In the genomic region with DNA sequence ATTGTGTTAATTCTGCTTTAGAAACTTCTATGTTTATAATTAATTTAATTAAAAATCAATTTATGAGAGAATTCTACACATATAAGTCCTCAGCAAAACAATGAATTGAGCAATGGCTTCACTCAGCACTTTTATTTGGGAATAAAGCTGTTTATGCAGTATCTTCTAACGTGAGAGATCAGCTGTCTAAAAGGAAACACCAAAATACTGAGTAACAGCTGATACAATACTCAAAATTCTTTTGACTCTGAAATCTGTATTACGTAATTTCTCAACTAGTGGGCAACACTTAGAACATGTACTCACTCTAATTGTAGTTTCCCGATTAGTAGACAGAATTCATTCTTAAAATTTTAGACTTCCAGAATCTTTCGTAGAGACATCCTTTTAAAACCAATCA, we compare ENCODE assay signal across 13 cellular contexts. TPM values are rescaled to one million over a fixed set of nuclear protein-coding genes. Genes with fewer than 3 reads are reported as not detected.
DNase-seq lines count a peak whose midpoint lies in the region; ATAC-seq and TF ChIP-seq lines count a peak whose summit lies in the region.
"Had no signal": no experiment of that assay in that cellular context is flagged by ENCODE, and none has a peak within 500 bp of the region (broad histone marks: within the 10 kb centered on the region; RNA-seq: fewer than 3 reads in every experiment).

No MANE protein-coding gene starts in this region.

- no peaks in the 10 kb centered on the region for H3K9me3 ChIP-seq in cardiac muscle cell (ENCODE audit: low read depth)
- no peaks in the 10 kb centered on the region for H3K9me3 ChIP-seq in SJCRH30 (replicated peaks)
- no peaks in the 10 kb centered on the region for H3K9me3 ChIP-seq in upper lobe of right lung
- H3K9me3 ChIP-seq: upper lobe of left lung had no signal

- peak in 1 of 2 donors; percentile 73 for DNase-seq in cardiac muscle cell (ENCODE audit: low read depth in 1 of 2, low spot score in 1 of 2)
- DNase-seq in cardiac septum (ENCODE audit: low spot score): no peak
- peak in 1 of 2 experiments; percentile 65 for DNase-seq in SJCRH30
- no peak for DNase-seq in glutamatergic neuron
- DNase-seq in upper lobe of right lung: no peak
- DNase-seq in DMS 273 (lab: John Stamatoyannopoulos, UW; ENCODE audit: unreplicated experiment): no peak
- DNase-seq in foreskin melanocyte: no peak
- DNase-seq: ACHN; activated naive CD4-positive, alpha-beta T cell treated with anti-CD3 and anti-CD28 coated beads for 36 hours; naive thymus-derived CD8-positive, alpha-beta T cell; stimulated activated CD4-positive, alpha-beta T cell treated with anti-CD3 and anti-CD28 coated beads, Interleukin-2, amount 100 ng/mL, for 48 hours; upper lobe of left lung had no signal

- peak overlapping the region; percentile 77 for H3K27ac ChIP-seq in cardiac muscle cell
- peak overlapping the region; percentile 99 for H3K27ac ChIP-seq in SJCRH30
- no peak overlapping the region for H3K27ac ChIP-seq in upper lobe of right lung
- H3K27ac ChIP-seq: upper lobe of left lung had no signal

- peak overlapping the region; percentile 52 for H3K27ac Mint-ChIP-seq in glutamatergic neuron (ENCODE audit: unreplicated experiment)
- H3K27ac Mint-ChIP-seq: activated naive CD4-positive, alpha-beta T cell treated with anti-CD3 and anti-CD28 coated beads for 36 hours had no signal

- peaks cover 23% of the 10 kb centered on the region for H3K4me1 Mint-ChIP-seq in glutamatergic neuron (ENCODE audit: low read depth, unreplicated experiment)

- no peaks in the 10 kb centered on the region for H3K27me3 ChIP-seq in cardiac muscle cell
- H3K27me3 ChIP-seq in SJCRH30: no peaks in the 10 kb centered on the region
- no peaks in the 10 kb centered on the region for H3K27me3 ChIP-seq in upper lobe of right lung
- H3K27me3 ChIP-seq: upper lobe of left lung had no signal

- peak; percentile 63 for ATAC-seq in upper lobe of right lung
- no peak for ATAC-seq in GM21390 (IDR thresholded peaks at IDR 0.05; ENCODE audit: unreplicated experiment)

- no peaks in the 10 kb centered on the region for H3K9me3 Mint-ChIP-seq in glutamatergic neuron (ENCODE audit: unreplicated experiment)
- H3K9me3 Mint-ChIP-seq: activated naive CD4-positive, alpha-beta T cell treated with anti-CD3 and anti-CD28 coated beads for 36 hours; naive thymus-derived CD8-positive, alpha-beta T cell had no signal

- no peak for TF ChIP-seq CTCF in cardiac muscle cell (IDR thresholded peaks at IDR 0.05; ENCODE audit: low read depth, low read length)
- TF ChIP-seq CTCF in glutamatergic neuron (IDR thresholded peaks at IDR 0.05; ENCODE audit: partially characterized antibody, unreplicated experiment): no peak
- TF ChIP-seq CTCF in upper lobe of right lung (IDR thresholded peaks at IDR 0.05): no peak

- H3K4me3 ChIP-seq in cardiac muscle cell: no peak overlapping the region
- H3K4me3 ChIP-seq in SJCRH30: no peak overlapping the region
- H3K4me3 ChIP-seq in upper lobe of right lung: no peak overlapping the region
- H3K4me3 ChIP-seq: upper lobe of left lung had no signal

- H3K4me1 ChIP-seq in cardiac muscle cell (ENCODE audit: low read depth) (peaks cover 34% of the 10 kb centered on the region), SJCRH30 (peaks cover 34% of the 10 kb centered on the region), upper lobe of right lung (peaks cover 21% of the 10 kb centered on the region)

- intact Hi-C loops in cardiac septum (cut with DNase I): no loop called here
- intact Hi-C loops in upper lobe of right lung (cut with DNase I): no loop called here

- H3K4me3 Mint-ChIP-seq in glutamatergic neuron (ENCODE audit: unreplicated experiment): no peak overlapping the region
- H3K4me3 Mint-ChIP-seq: activated naive CD4-positive, alpha-beta T cell treated with anti-CD3 and anti-CD28 coated beads for 36 hours; naive thymus-derived CD8-positive, alpha-beta T cell had no signal

- H3K27me3 Mint-ChIP-seq in glutamatergic neuron (ENCODE audit: unreplicated experiment): no peaks in the 10 kb centered on the region
- H3K27me3 Mint-ChIP-seq: naive thymus-derived CD8-positive, alpha-beta T cell had no signal

- no peaks in the 10 kb centered on the region for H3K36me3 Mint-ChIP-seq in glutamatergic neuron (ENCODE audit: unreplicated experiment)

- H3K36me3 ChIP-seq in cardiac muscle cell: peaks cover 9% of the 10 kb centered on the region
- H3K36me3 ChIP-seq in SJCRH30: peaks cover 36% of the 10 kb centered on the region
- H3K36me3 ChIP-seq in upper lobe of right lung: peaks cover 20% of the 10 kb centered on the region

RNA-seq across cellular contexts. Expression of a gene that starts 49.8 kb away (rescaled TPM):
- total RNA-seq in cardiac muscle cell: 24.0 and 37.6 TPM in 2 replicates
- polyA plus RNA-seq in cardiac muscle cell: 31.9 and 38.2 TPM in 2 replicates
- 23.9 TPM for total RNA-seq in cardiac septum
- 54.4 and 61.0 TPM in 2 replicates for total RNA-seq in SJCRH30 (2014; rRNA removed; shearing (Covaris generic))
- 39.4 TPM for total RNA-seq in glutamatergic neuron (ENCODE audit: unreplicated experiment)
- 20.4 TPM for total RNA-seq in upper lobe of right lung
